ENCODE assay signal across 1 cellular context in the genomic region with DNA sequence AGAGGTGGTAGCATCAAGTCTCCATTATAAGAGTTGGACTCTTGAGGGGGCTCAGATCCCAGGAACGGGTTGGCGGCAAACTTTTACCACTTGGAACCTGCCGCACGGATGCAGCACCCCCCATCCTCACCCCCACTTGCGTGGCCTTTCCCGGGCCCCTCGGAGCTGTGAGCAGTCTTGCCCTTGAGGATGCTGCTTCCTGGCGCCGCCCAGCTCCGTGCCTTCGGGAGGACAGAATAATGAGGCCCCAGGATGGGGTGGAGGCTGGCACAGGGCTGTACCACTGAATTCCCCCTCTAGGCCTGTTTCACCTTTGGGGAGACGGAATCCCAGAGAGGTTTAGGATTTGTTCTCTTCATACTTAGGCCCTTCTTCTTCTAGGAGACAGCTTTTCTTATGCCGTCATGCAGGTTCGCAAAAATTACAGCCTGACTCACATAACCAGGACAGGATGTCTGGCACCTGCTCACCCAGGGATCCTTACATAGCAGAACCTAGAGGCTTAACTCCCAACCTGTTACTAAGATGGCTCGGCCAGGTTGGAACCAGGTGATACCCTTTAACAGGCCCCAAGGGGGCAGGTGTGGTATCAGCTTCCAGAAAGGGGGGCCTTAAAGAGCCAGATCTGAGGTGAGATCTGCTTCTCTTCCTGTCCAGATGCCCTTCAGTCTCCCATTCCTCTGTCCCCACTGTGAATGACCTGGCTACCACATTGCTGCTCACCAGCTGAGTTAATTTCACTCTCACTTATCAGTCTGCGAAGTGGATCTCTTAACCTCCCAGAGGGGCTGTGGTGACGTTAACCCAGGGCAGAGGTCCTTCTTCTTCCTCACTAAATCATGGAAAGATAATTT.
A peak's percentile ranks its signal among the peaks of the same experiment; 100 is the strongest.
TF ChIP-seq lines count a peak whose summit lies in the region.

No MANE protein-coding gene starts in this region.

TF ChIP-seq in H1, 55 proteins besides CTCF, POLR2A, EP300 and RAD21:
- TF ChIP-seq, protein P1, sequence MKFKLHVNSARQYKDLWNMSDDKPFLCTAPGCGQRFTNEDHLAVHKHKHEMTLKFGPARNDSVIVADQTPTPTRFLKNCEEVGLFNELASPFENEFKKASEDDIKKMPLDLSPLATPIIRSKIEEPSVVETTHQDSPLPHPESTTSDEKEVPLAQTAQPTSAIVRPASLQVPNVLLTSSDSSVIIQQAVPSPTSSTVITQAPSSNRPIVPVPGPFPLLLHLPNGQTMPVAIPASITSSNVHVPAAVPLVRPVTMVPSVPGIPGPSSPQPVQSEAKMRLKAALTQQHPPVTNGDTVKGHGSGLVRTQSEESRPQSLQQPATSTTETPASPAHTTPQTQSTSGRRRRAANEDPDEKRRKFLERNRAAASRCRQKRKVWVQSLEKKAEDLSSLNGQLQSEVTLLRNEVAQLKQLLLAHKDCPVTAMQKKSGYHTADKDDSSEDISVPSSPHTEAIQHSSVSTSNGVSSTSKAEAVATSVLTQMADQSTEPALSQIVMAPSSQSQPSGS (IDR thresholded peaks at IDR 0.05; ENCODE audit: low read length): no peak
- TF ChIP-seq, protein P2, sequence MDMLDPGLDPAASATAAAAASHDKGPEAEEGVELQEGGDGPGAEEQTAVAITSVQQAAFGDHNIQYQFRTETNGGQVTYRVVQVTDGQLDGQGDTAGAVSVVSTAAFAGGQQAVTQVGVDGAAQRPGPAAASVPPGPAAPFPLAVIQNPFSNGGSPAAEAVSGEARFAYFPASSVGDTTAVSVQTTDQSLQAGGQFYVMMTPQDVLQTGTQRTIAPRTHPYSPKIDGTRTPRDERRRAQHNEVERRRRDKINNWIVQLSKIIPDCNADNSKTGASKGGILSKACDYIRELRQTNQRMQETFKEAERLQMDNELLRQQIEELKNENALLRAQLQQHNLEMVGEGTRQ (IDR thresholded peaks at IDR 0.05; ENCODE audit: low read length): no peak
- TF ChIP-seq TBP (IDR thresholded peaks at IDR 0.05; ENCODE audit: low read depth, low read length) (peak; percentile 53; the same call in 1 of the 2 replicates), POLR2AphosphoS5 (IDR thresholded peaks at IDR 0.05; ENCODE audit: low read depth, low read length) (peak; percentile 5; the same call in 1 of the 2 replicates), TAF1 (IDR thresholded peaks at IDR 0.05; ENCODE audit: low read depth, low read length) (peak; percentile 53; the same call in 1 of the 2 replicates)
